In the genomic region with DNA sequence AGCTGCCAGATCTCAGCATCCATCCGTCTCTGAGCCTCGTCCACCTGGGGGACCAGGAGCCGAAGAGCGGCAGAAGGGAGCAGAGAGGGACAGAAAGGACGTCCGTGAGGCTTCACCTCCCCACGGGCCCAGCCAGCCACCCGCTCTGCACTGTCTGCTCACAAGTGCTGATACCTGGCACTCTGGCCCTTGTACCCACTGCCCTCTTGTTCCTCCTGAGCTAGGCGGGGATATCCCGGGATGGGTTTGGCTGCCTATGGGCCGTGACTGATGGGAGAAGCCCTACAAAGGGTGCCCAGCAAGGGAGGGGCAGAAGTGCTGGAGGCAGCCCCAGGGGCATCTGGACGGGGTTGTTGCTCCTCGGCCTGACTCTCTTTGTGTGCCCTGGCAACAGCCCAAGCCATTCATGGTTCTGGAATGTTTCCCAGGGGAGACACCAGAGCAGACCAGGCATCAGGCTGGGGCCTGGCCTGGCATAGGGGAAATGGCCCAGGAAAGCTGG, we compare ENCODE assay signal across 8 cellular contexts. TPM values are rescaled to one million over a fixed set of nuclear protein-coding genes. Genes with fewer than 3 reads are reported as not detected.
DNase-seq lines count a peak whose midpoint lies in the region; ATAC-seq and TF ChIP-seq lines count a peak whose summit lies in the region.

No MANE protein-coding gene starts in this region.

- H3K36me3 Mint-ChIP-seq in nephron progenitor cell (ENCODE audit: low read depth) = peaks cover 6% of the 10 kb centered on the region
- no peaks in the 10 kb centered on the region for H3K36me3 Mint-ChIP-seq in activated CD8-positive, alpha-beta T cell treated with anti-CD3 and anti-CD28 coated beads for 36 hours (ENCODE audit: low read depth)

- POLR2A ChIA-PET in activated CD8-positive, alpha-beta T cell treated with anti-CD3 and anti-CD28 coated beads for 36 hours (lab: Charles Lee) = no interaction called here

- H3K9me3 Mint-ChIP-seq in nephron progenitor cell = no peaks in the 10 kb centered on the region
- H3K9me3 Mint-ChIP-seq in activated CD8-positive, alpha-beta T cell treated with anti-CD3 and anti-CD28 coated beads for 36 hours = no peaks in the 10 kb centered on the region

- ATAC-seq in activated CD8-positive, alpha-beta T cell treated with anti-CD3 and anti-CD28 coated beads for 36 hours = no peak

- H3K4me3 ChIP-seq in AG10803 (ENCODE audit: low read length) = no peak overlapping the region

- CTCF ChIA-PET in activated CD8-positive, alpha-beta T cell treated with anti-CD3 and anti-CD28 coated beads for 36 hours (lab: Charles Lee) = no interaction called here

- peak; percentile 91 for DNase-seq in AG10803 (ENCODE audit: low read depth)
- peak; percentile 35 for DNase-seq in NCI-H1694 treated with DMSO at 0.1 percent for 48 hours (lab: John Stamatoyannopoulos, UW)
- DNase-seq in cerebellum (ENCODE audit: low spot score) = peak; percentile 17
- DNase-seq in lung microvascular endothelial cell (ENCODE audit: low read depth in 2 of 2) = peak; percentile 80 to 81
- no peak for DNase-seq in NCI-H82 treated with DMSO at 0.1 percent for 48 hours (lab: John Stamatoyannopoulos, UW; ENCODE audit: unreplicated experiment)
- no peak for DNase-seq in GM19240 (ENCODE audit: insufficient read length, low spot score)
- DNase-seq in nephron progenitor cell = no peak
- no peak for DNase-seq in activated CD8-positive, alpha-beta T cell treated with anti-CD3 and anti-CD28 coated beads for 36 hours

- H3K27ac Mint-ChIP-seq in nephron progenitor cell = no peak overlapping the region
- H3K27ac Mint-ChIP-seq in activated CD8-positive, alpha-beta T cell treated with anti-CD3 and anti-CD28 coated beads for 36 hours = no peak overlapping the region

- intact Hi-C loops in activated CD8-positive, alpha-beta T cell treated with anti-CD3 and anti-CD28 coated beads for 36 hours (cut with micrococcal nuclease) = no loop called here

- H3K4me1 Mint-ChIP-seq in nephron progenitor cell = peaks cover 22% of the 10 kb centered on the region
- H3K4me1 Mint-ChIP-seq in activated CD8-positive, alpha-beta T cell treated with anti-CD3 and anti-CD28 coated beads for 36 hours (ENCODE audit: low read depth) = peaks cover 10% of the 10 kb centered on the region

- no peak overlapping the region for H3K4me3 Mint-ChIP-seq in nephron progenitor cell
- no peak overlapping the region for H3K4me3 Mint-ChIP-seq in activated CD8-positive, alpha-beta T cell treated with anti-CD3 and anti-CD28 coated beads for 36 hours

- TF ChIP-seq CTCF in AG10803 (conservative IDR thresholded peaks at IDR 0.05; ENCODE audit: low read length) (no peak), nephron progenitor cell (IDR thresholded peaks at IDR 0.05) (no peak)
- no peak for TF ChIP-seq CTCF in activated CD8-positive, alpha-beta T cell treated with anti-CD3 and anti-CD28 coated beads for 36 hours (IDR thresholded peaks at IDR 0.05)

- peaks cover 3% of the 10 kb centered on the region for H3K27me3 Mint-ChIP-seq in nephron progenitor cell (ENCODE audit: low read depth, poor library complexity)
- no peaks in the 10 kb centered on the region for H3K27me3 Mint-ChIP-seq in activated CD8-positive, alpha-beta T cell treated with anti-CD3 and anti-CD28 coated beads for 36 hours

RNA-seq across cellular contexts. Expression of a gene that starts 57.6 kb away (rescaled TPM):
- total RNA-seq in cerebellum (not detected), lung microvascular endothelial cell (under 0.01 TPM in 1 of 2 replicates, not detected in the other)
- under 1 TPM in 1 of 2 experiments, not detected in 1; 0.07 TPM for total RNA-seq in activated CD8-positive, alpha-beta T cell treated with anti-CD3 and anti-CD28 coated beads for 36 hours

Comparison
In these comparisons a context has a peak if more than half of its experiments do, and no peak if none do; other contexts are left out.
1. DNase-seq: peak in AG10803 (single experiment), NCI-H1694 treated with DMSO at 0.1 percent for 48 hours (single experiment), cerebellum (single experiment) and lung microvascular endothelial cell (2 of 2); none in NCI-H82 treated with DMSO at 0.1 percent for 48 hours (single experiment), GM19240 (single experiment), nephron progenitor cell (single experiment) and activated CD8-positive, alpha-beta T cell treated with anti-CD3 and anti-CD28 coated beads for 36 hours (single experiment).